Comparison of ENCODE assay signal across 8 cellular contexts in genomic region chr7:128862571-128863432, GRCh38. TPM values are rescaled to one million over a fixed set of nuclear protein-coding genes. Genes with fewer than 3 reads are reported as not detected.
A peak's percentile ranks its signal among the peaks of the same experiment; 100 is the strongest.
DNase-seq lines count a peak whose midpoint lies in the region; ATAC-seq, FAIRE-seq and TF ChIP-seq lines count a peak whose summit lies in the region.

Gene ATP6V1F, plus strand, starts transcription at chr7:128862856. Its CDS starts 49 bp downstream, at chr7:128862905.

- DNase-seq in D341Med (ENCODE audit: low spot score) (peak; percentile 98), HuH-7 (ENCODE audit: low spot score) (peak; percentile 99), mesothelial cell of epicardium (ENCODE audit: low spot score in 2 of 2, unreplicated experiment in 2 of 2) (peak; percentile 94 to 100)
- DNase-seq in activated CD8-positive, alpha-beta memory T cell treated with anti-CD3 and anti-CD28 coated beads, Interleukin-2, amount 50 U/mL, for 48 hours: peak; percentile 100
- peak; percentile 97 for DNase-seq in stimulated activated CD8-positive, alpha-beta memory T cell treated with anti-CD3 and anti-CD28 coated beads, Interleukin-15, amount 100 ng/mL, for 48 hours (ENCODE audit: low read depth in 2 of 2)

- H3K4me3 ChIP-seq in OCI-LY3 (ENCODE audit: low read length): peak within 1 kb of the TSS; percentile 93

- H3K27ac Mint-ChIP-seq in mesothelial cell of epicardium: peak within 1 kb of the TSS; percentile 97

- H3K4me3 Mint-ChIP-seq in mesothelial cell of epicardium: peak within 1 kb of the TSS; percentile 97

- peaks cover 12% of the 10 kb centered on the region for H3K36me3 Mint-ChIP-seq in mesothelial cell of epicardium

- peaks cover 1% of the 10 kb centered on the region for H3K27me3 Mint-ChIP-seq in mesothelial cell of epicardium (ENCODE audit: low read depth)

- peaks cover 30% of the 10 kb centered on the region for H3K79me2 ChIP-seq in OCI-LY3 (ENCODE audit: low read length)

- H3K4me2 ChIP-seq in OCI-LY3 (ENCODE audit: low read length): peak within 1 kb of the TSS; percentile 99

- peaks cover 29% of the 10 kb centered on the region for H3K4me1 ChIP-seq in OCI-LY3 (ENCODE audit: low read length)

- H3K27ac ChIP-seq in OCI-LY3 (ENCODE audit: low read length): peak within 1 kb of the TSS; percentile 54

- H3K36me3 ChIP-seq in OCI-LY3 (replicated peaks; ENCODE audit: low read depth, low read length): peaks cover 22% of the 10 kb centered on the region

- H2AFZ ChIP-seq in OCI-LY3 (ENCODE audit: low read depth, low read length): peak within 1 kb of the TSS; percentile 100

- H3K4me1 Mint-ChIP-seq in mesothelial cell of epicardium: peaks cover 29% of the 10 kb centered on the region

- peak within 1 kb of the TSS; percentile 89 for H3K9ac ChIP-seq in OCI-LY3 (ENCODE audit: low read length)

- peak; percentile 87 for ATAC-seq in GM21447 (IDR thresholded peaks at IDR 0.05; ENCODE audit: unreplicated experiment)

- H3K9me3 ChIP-seq in OCI-LY3 (ENCODE audit: insufficient read depth, low read length): no peaks in the 10 kb centered on the region

- TF ChIP-seq CTCF in OCI-LY3 (IDR thresholded peaks at IDR 0.05; ENCODE audit: low read depth, low read length) (no peak), mesothelial cell of epicardium (IDR thresholded peaks at IDR 0.05; ENCODE audit: unreplicated experiment) (no peak)

- H3K27me3 ChIP-seq in OCI-LY3 (ENCODE audit: low read depth, low read length): no peaks in the 10 kb centered on the region

- H4K20me1 ChIP-seq in OCI-LY3 (ENCODE audit: insufficient read depth, low read length): peaks cover 6% of the 10 kb centered on the region; the same call in 1 of the 2 replicates

- no peaks in the 10 kb centered on the region for H3K9me3 Mint-ChIP-seq in mesothelial cell of epicardium

- FAIRE-seq in endometrium (lab: Jason Lieb, UNC): peak; percentile 87

RNA-seq across cellular contexts. Expression of gene ATP6V1F, which starts in this region (rescaled TPM):
- total RNA-seq in mesothelial cell of epicardium: 122 to 123 TPM (median 122 TPM) in 3 replicates

Comparison
In these comparisons a context has a peak if more than half of its experiments do, and no peak if none do; other contexts are left out.
1. Peak in every context shown above with its lines: DNase-seq, ATAC-seq, H3K4me3 ChIP-seq and H3K27ac ChIP-seq.